ENCODE assay signal across 21 cellular contexts in genomic region chr5:173792781-173793547, GRCh38.
DNase-seq lines count a peak whose midpoint lies in the region; ATAC-seq, FAIRE-seq and TF ChIP-seq lines count a peak whose summit lies in the region.
"Had no signal": no experiment of that assay in that cellular context is flagged by ENCODE, and none has a peak within 500 bp of the region (broad histone marks: within the 10 kb centered on the region; RNA-seq: fewer than 3 reads in every experiment).

No MANE protein-coding gene starts in this region.

- H2AK5ac ChIP-seq in trophoblast cell (ENCODE audit: low read length) = no peak overlapping the region

- 59% methylated on average over 7 of the region's 7 CpGs for WGBS in K562 (ENCODE audit: insufficient coverage, low coverage, missing lambda C conversion rate)
- WGBS in esophagus squamous epithelium, 2 donors = 78 to 85% methylated on average over 7 of the region's 7 CpGs
- no CpG with 5 or more reads among the region's 7 CpGs for WGBS in trophoblast cell (ENCODE audit: extremely low coverage, insufficient coverage, insufficient read length)

- H2AFZ ChIP-seq in K562 (ENCODE audit: low read depth, low read length) (0 out of 2 replicates have a peak overlapping the region, but pooled peaks have one; percentile 2), trophoblast cell (ENCODE audit: insufficient read depth, low read length, poor library complexity) (no peak overlapping the region)

- H2BK5ac ChIP-seq in trophoblast cell (ENCODE audit: low read depth, low read length, poor library complexity) = no peak overlapping the region

- POLR2A ChIA-PET in K562 (lab: Yijun Ruan, JAX) = no interaction called here

- no peak overlapping the region for H3K14ac ChIP-seq in trophoblast cell (ENCODE audit: low read length)

- no peak overlapping the region for H2BK12ac ChIP-seq in trophoblast cell (ENCODE audit: low read length)

- H3K27me3 ChIP-seq in K562 (ENCODE audit: control insufficient read depth in 2 of 2, insufficient read depth in 2 of 2, low read length in 2 of 2) = no peaks in the 10 kb centered on the region
- H3K27me3 ChIP-seq in esophagus squamous epithelium = no peaks in the 10 kb centered on the region
- H3K27me3 ChIP-seq in trophoblast cell (ENCODE audit: insufficient read depth, low read length) = no peaks in the 10 kb centered on the region
- H3K27me3 ChIP-seq: BLaER1 treated with 17β-estradiol and CSF1 and Interleukin-3, amounts not matched to agents 10 nM and 100 nM; SJCRH30 had no signal

- H4K12ac ChIP-seq in trophoblast cell (ENCODE audit: low read depth, low read length) = no peak overlapping the region

- H3K9ac ChIP-seq in K562 (ENCODE audit: insufficient read depth in 1 of 2, low read depth in 2 of 2, low read length in 2 of 2) (no peak overlapping the region), trophoblast cell (ENCODE audit: low read length) (no peak overlapping the region)
- H3K9ac ChIP-seq: BLaER1 treated with 17β-estradiol and CSF1 and Interleukin-3, amounts not matched to agents 10 nM and 100 nM had no signal

- no peak overlapping the region for H4K91ac ChIP-seq in trophoblast cell (ENCODE audit: low read depth, low read length)

- no peak for FAIRE-seq in K562 (lab: Jason Lieb, UNC)
- FAIRE-seq in GM12891 (lab: Jason Lieb, UNC) = no peak
- FAIRE-seq: D721Med, G401.6 had no signal

- no peak overlapping the region for H3K18ac ChIP-seq in trophoblast cell (ENCODE audit: low read length)

- no peak for TF ChIP-seq POLR2A in K562 (conservative IDR thresholded peaks at IDR 0.05)
- no peak for TF ChIP-seq POLR2A in esophagus squamous epithelium (IDR thresholded peaks at IDR 0.05)
- TF ChIP-seq POLR2A in GM12891 (IDR thresholded peaks at IDR 0.05; ENCODE audit: low read depth, low read length) = no peak

- DNase-seq in HT-29 (ENCODE audit: low spot score) = peak; percentile 46
- no peak for DNase-seq in K562 (ENCODE audit: extremely low read depth in 1 of 4, low spot score in 3 of 4)
- DNase-seq in esophagus squamous epithelium (lab: John Stamatoyannopoulos, UW) = no peak
- peak; percentile 34 to 62 for DNase-seq in trophoblast cell
- no peak for DNase-seq in activated naive CD4-positive, alpha-beta T cell treated with anti-CD3 and anti-CD28 coated beads, Interleukin-2, amount 50 U/mL, for 16 hours
- DNase-seq in DMS 273 treated with DMSO at 0.1 percent for 48 hours (lab: John Stamatoyannopoulos, UW) = no peak
- no peak for DNase-seq in GM12891 (ENCODE audit: insufficient read length, low spot score)
- DNase-seq in stimulated activated naive CD4-positive, alpha-beta T cell (lab: John Stamatoyannopoulos, UW) = no peak
- DNase-seq: CD8-positive, alpha-beta T cell; H9; KBM-7; NCI-H1105 treated with DMSO at 0.1 percent for 48 hours; NCI-H187; NCI-H2107; NCI-H2227 treated with DMSO at 0.1 percent for 48 hours; NCI-H510A treated with DMSO at 0.1 percent for 48 hours; NCI-H774; SJCRH30 had no signal

- intact Hi-C loops in K562 (cut with micrococcal nuclease) (no loop called here), esophagus squamous epithelium (cut with DNase I) (no loop called here)

- H3K4me2 ChIP-seq in K562 (ENCODE audit: insufficient read depth, low read length) = no peak overlapping the region
- no peak overlapping the region for H3K4me2 ChIP-seq in trophoblast cell (ENCODE audit: low read length)

- TF ChIP-seq EP300 in K562 (IDR thresholded peaks at IDR 0.05; ENCODE audit: low read length) = no peak

- no TSS peak for BruUV-seq in K562 (replicated peaks; lab: Mats Ljungman, UMichigan)

- H3K79me1 ChIP-seq in trophoblast cell (ENCODE audit: low read length) = no peaks in the 10 kb centered on the region

- no peak overlapping the region for H3K4ac ChIP-seq in trophoblast cell (ENCODE audit: low read depth, low read length)

- ATAC-seq in K562 = no peak
- ATAC-seq: CD8-positive, alpha-beta T cell had no signal

- no peaks in the 10 kb centered on the region for H3K9me3 ChIP-seq in K562 (replicated peaks; ENCODE audit: control insufficient read depth, insufficient read depth, low read depth, low read length)
- no peaks in the 10 kb centered on the region for H3K9me3 ChIP-seq in esophagus squamous epithelium
- no peaks in the 10 kb centered on the region for H3K9me3 ChIP-seq in trophoblast cell (ENCODE audit: insufficient read depth, low read depth, low read length)
- H3K9me3 ChIP-seq: BLaER1 treated with 17β-estradiol and CSF1 and Interleukin-3, amounts not matched to agents 10 nM and 100 nM; SJCRH30 had no signal

- H3K4me3 ChIP-seq in K562 = no peak overlapping the region
- H3K4me3 ChIP-seq in esophagus squamous epithelium = no peak overlapping the region
- no peak overlapping the region for H3K4me3 ChIP-seq in trophoblast cell (ENCODE audit: low read depth, low read length)
- H3K4me3 ChIP-seq: BLaER1 treated with 17β-estradiol and CSF1 and Interleukin-3, amounts not matched to agents 10 nM and 100 nM; SJCRH30 had no signal

- H3K4me1 ChIP-seq in K562 (replicated peaks in 1 of 2; ENCODE audit: control insufficient read depth in 2 of 2, insufficient read depth in 2 of 2, low read length in 2 of 2) (peaks cover 14 to 15% of the 10 kb centered on the region in 2 experiments; a peak in 4 of 5 replicates), esophagus squamous epithelium (peaks cover 6 to 27% (median 11%) of the 10 kb centered on the region in 3 donors), trophoblast cell (ENCODE audit: control insufficient read depth in 1 of 2, insufficient read depth in 2 of 2, low read length in 2 of 2) (peaks cover 3 to 10% of the 10 kb centered on the region in 2 experiments)

- no peak overlapping the region for H3K27ac ChIP-seq in K562 (ENCODE audit: extremely low read depth, low read depth, low read length)
- peak overlapping the region in 3 of 4 donors; percentile 53 to 70 (median 62) for H3K27ac ChIP-seq in esophagus squamous epithelium
- no peak overlapping the region for H3K27ac ChIP-seq in trophoblast cell (ENCODE audit: low read depth, low read length)
- H3K27ac ChIP-seq: BLaER1 treated with 17β-estradiol and CSF1 and Interleukin-3, amounts not matched to agents 10 nM and 100 nM; SJCRH30 had no signal

- H2BK120ac ChIP-seq in trophoblast cell (ENCODE audit: insufficient read depth, low read length, poor library complexity) = no peak overlapping the region

- CTCF ChIA-PET in K562 (lab: Yijun Ruan, JAX; ENCODE audit: low intra/inter-chr PET ratio) = no interaction called here

- no peaks in the 10 kb centered on the region for H3K36me3 ChIP-seq in K562 (ENCODE audit: control insufficient read depth, insufficient read depth, low read length)
- H3K36me3 ChIP-seq in esophagus squamous epithelium = no peaks in the 10 kb centered on the region
- no peaks in the 10 kb centered on the region for H3K36me3 ChIP-seq in trophoblast cell (ENCODE audit: control insufficient read depth in 1 of 2, insufficient read depth in 2 of 2, low read length in 2 of 2)
- H3K36me3 ChIP-seq: BLaER1 treated with 17β-estradiol and CSF1 and Interleukin-3, amounts not matched to agents 10 nM and 100 nM; SJCRH30 had no signal

- H3K9me1 ChIP-seq in K562 (ENCODE audit: control insufficient read depth, insufficient read depth, low read length) = no peaks in the 10 kb centered on the region

- TF ChIP-seq CTCF in K562 (IDR thresholded peaks at IDR 0.05 in 2 of 3, conservative IDR thresholded peaks at IDR 0.05 in 1 of 3; ENCODE audit: insufficient read depth in 2 of 3, low read depth in 1 of 3, low read length in 3 of 3) (no peak), esophagus squamous epithelium (IDR thresholded peaks at IDR 0.05) (no peak)

- no peaks in the 10 kb centered on the region for H4K20me1 ChIP-seq in K562 (replicated peaks; ENCODE audit: control insufficient read depth, insufficient read depth, low read length)
- H4K20me1 ChIP-seq: BLaER1 treated with 17β-estradiol and CSF1 and Interleukin-3, amounts not matched to agents 10 nM and 100 nM had no signal

- H4K8ac ChIP-seq in trophoblast cell (ENCODE audit: low read depth, low read length) = no peak overlapping the region

- in situ Hi-C loops in K562 (cut with MboI) = no loop called here

- H3K79me2 ChIP-seq in K562 (ENCODE audit: control insufficient read depth, insufficient read depth, low read length) (no peaks in the 10 kb centered on the region), trophoblast cell (ENCODE audit: control insufficient read depth, insufficient read depth, low read length, poor library complexity) (no peaks in the 10 kb centered on the region)

- H3K23ac ChIP-seq in trophoblast cell (ENCODE audit: low read length) = no peak overlapping the region

- no peak for TF ChIP-seq RAD21 in K562 (CRISPR knock-in tag; conservative IDR thresholded peaks at IDR 0.05 in 1 of 2, IDR thresholded peaks at IDR 0.05 in 1 of 2)

TF ChIP-seq in K562, 482 proteins besides CTCF, POLR2A, EP300 and RAD21:
- TF ChIP-seq MEIS2 (IDR thresholded peaks at IDR 0.05; ENCODE audit: partially characterized antibody) = no peak
- no peak for TF ChIP-seq ZSCAN29 (IDR thresholded peaks at IDR 0.05)
- TF ChIP-seq CBFB (CRISPR knock-in tag; IDR thresholded peaks at IDR 0.05) = no peak
- TF ChIP-seq BDP1 (IDR thresholded peaks at IDR 0.05; ENCODE audit: insufficient read depth, insufficient read length) = no peak
- TF ChIP-seq NR3C1 (CRISPR knock-in tag; IDR thresholded peaks at IDR 0.05) = no peak
- no peak for TF ChIP-seq SMAD3 (CRISPR knock-in tag; conservative IDR thresholded peaks at IDR 0.05)
TF ChIP-seq in K562: peak in this region for 0.

TF ChIP-seq in GM12891, 5 proteins besides CTCF, POLR2A, EP300 and RAD21:
- TF ChIP-seq POU2F2 (IDR thresholded peaks at IDR 0.05; ENCODE audit: low read depth, low read length) (no peak), POLR2AphosphoS5 (IDR thresholded peaks at IDR 0.05; ENCODE audit: low read depth, low read length) (no peak), PAX5 (IDR thresholded peaks at IDR 0.05; ENCODE audit: insufficient read depth, low read length, severe bottlenecking) (no peak), TAF1 (IDR thresholded peaks at IDR 0.05; ENCODE audit: low read depth, low read length) (no peak), SPI1 (IDR thresholded peaks at IDR 0.05; ENCODE audit: low read depth, low read length) (no peak)

Comparison
In these comparisons a context has a peak if more than half of its experiments do, and no peak if none do; other contexts are left out.
1. DNase-seq: peak in HT-29 (single experiment) and trophoblast cell (2 of 2); none in K562 (0 of 4), esophagus squamous epithelium (single experiment), activated naive CD4-positive, alpha-beta T cell treated with anti-CD3 and anti-CD28 coated beads, Interleukin-2, amount 50 U/mL, for 16 hours (single experiment), DMS 273 treated with DMSO at 0.1 percent for 48 hours (single experiment), GM12891 (single experiment) and stimulated activated naive CD4-positive, alpha-beta T cell (0 of 6).
2. H3K27ac ChIP-seq: peak in esophagus squamous epithelium (3 of 4); none in K562 (single experiment) and trophoblast cell (single experiment).